In the genomic region with DNA sequence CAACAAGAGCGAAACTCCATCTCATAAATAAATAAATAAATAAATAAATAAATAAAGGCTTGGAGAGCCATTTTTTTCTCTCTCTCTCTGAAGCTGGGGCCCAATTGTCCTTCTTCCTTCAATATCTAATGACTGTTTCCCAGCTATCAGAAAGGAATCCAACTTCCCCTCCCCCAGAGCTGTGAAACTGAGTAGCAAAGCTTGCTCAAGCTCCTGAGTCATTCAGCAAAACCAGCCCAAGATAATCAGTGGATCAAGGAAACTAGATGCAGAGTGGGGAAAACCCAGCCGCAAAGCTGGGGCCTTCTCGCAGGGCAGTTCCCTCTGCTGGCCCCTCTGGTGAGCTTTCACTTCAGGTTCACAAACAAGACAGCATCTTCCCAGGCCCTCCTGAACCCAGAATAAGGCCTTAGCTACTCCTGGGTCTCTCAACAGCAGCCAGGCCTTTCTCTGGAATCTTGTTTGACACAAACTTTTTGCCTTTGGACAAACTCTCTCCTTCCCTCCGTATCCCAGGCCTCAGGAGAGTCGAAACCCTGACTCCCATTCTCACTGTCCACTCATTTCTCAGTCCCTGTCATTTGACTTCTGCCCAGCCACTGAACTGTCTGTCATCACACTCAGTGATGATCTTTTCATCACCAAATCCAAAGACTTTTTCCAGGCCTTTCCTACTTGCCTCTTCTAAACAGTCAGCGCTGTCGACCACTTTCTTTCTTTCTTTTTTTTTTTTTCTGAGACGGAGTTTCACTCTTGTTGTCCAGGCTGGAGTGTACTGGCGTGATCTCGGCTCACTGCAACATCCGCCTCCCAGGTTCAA, we compare ENCODE assay signal across 8 cellular contexts. TPM values are rescaled to one million over a fixed set of nuclear protein-coding genes. Genes with fewer than 3 reads are reported as not detected.
DNase-seq lines count a peak whose midpoint lies in the region; ATAC-seq, FAIRE-seq and TF ChIP-seq lines count a peak whose summit lies in the region.

No MANE protein-coding gene starts in this region.

- H3K36me3 ChIP-seq in tibial nerve = no peaks in the 10 kb centered on the region

- no peaks in the 10 kb centered on the region for H3K9me3 ChIP-seq in tibial nerve

- TF ChIP-seq EP300 in tibial nerve (IDR thresholded peaks at IDR 0.05) = peak; percentile 47 to 94

- H3K4me1 ChIP-seq in tibial nerve = peaks cover 0 to 38% (median 28%) of the 10 kb centered on the region in 4 donors

- peak; percentile 64 for TF ChIP-seq CTCF in fibroblast of villous mesenchyme (IDR thresholded peaks at IDR 0.05; ENCODE audit: insufficient read depth, low read depth, low read length)
- TF ChIP-seq CTCF in osteocyte (IDR thresholded peaks at IDR 0.05) = peak; percentile 33
- TF ChIP-seq CTCF in tibial nerve (IDR thresholded peaks at IDR 0.05) = peak; percentile 13 to 58 (median 37)

- no peak overlapping the region for H3K4me3 Mint-ChIP-seq in osteocyte (ENCODE audit: unreplicated experiment)

- H3K36me3 Mint-ChIP-seq in osteocyte (ENCODE audit: unreplicated experiment) = no peaks in the 10 kb centered on the region

- H3K27ac Mint-ChIP-seq in osteocyte (ENCODE audit: unreplicated experiment) = peak overlapping the region; percentile 95

- no peaks in the 10 kb centered on the region for H3K27me3 ChIP-seq in tibial nerve

- DNase-seq in RCC 7860 (ENCODE audit: low spot score) (peak; percentile 97), fibroblast of villous mesenchyme (ENCODE audit: low read depth) (peak; percentile 100), osteocyte (ENCODE audit: extremely low spot score, unreplicated experiment) (no peak), tibial nerve (ENCODE audit: low spot score in 2 of 2) (peak; percentile 65 to 94), DMS153 treated with DMSO at 0.1 percent for 48 hours (lab: John Stamatoyannopoulos, UW; ENCODE audit: unreplicated experiment) (no peak)
- peak; percentile 31 to 73 for DNase-seq in activated T-helper 1 cell treated with anti-CD3 and anti-CD28 coated beads, Interleukin-2, amount 50 U/mL, for 16 hours (ENCODE audit: low read depth in 1 of 2, low spot score in 1 of 2)

- peak; percentile 76 for ATAC-seq in HG02885 (IDR thresholded peaks at IDR 0.05; ENCODE audit: poor library complexity, unreplicated experiment)

- FAIRE-seq in RCC 7860 (lab: Jason Lieb, UNC) = peak; percentile 96

- H3K27me3 Mint-ChIP-seq in osteocyte (ENCODE audit: unreplicated experiment) = no peaks in the 10 kb centered on the region

- 48 to 54% methylated on average over 11 of the region's 11 CpGs for WGBS in tibial nerve, 2 donors

- H3K9me3 Mint-ChIP-seq in osteocyte (ENCODE audit: unreplicated experiment) = no peaks in the 10 kb centered on the region

- peak overlapping the region; percentile 78 to 96 (median 85) for H3K27ac ChIP-seq in tibial nerve

- no peak overlapping the region for H3K4me3 ChIP-seq in fibroblast of villous mesenchyme (ENCODE audit: low read depth, low read length)
- no peak overlapping the region for H3K4me3 ChIP-seq in tibial nerve

- H3K4me1 Mint-ChIP-seq in osteocyte (ENCODE audit: unreplicated experiment) = peaks cover 31% of the 10 kb centered on the region

- TF ChIP-seq POLR2A in GM15510 (IDR thresholded peaks at IDR 0.05; ENCODE audit: borderline replicate concordance, extremely low read depth, insufficient read length) (peak; percentile 14), tibial nerve (IDR thresholded peaks at IDR 0.05) (no peak)

RNA-seq across cellular contexts. Expression of a gene that starts 18.0 kb away (rescaled TPM):
- total RNA-seq in fibroblast of villous mesenchyme (388 and 503 TPM in 2 replicates), osteocyte (142 and 157 TPM in 2 replicates), tibial nerve (100 to 1,000 TPM; 127 to 184 (median 159) TPM)

RNA-seq across cellular contexts. Expression of a gene that starts 57.5 kb away (rescaled TPM):
- 50.3 and 51.0 TPM in 2 replicates for total RNA-seq in fibroblast of villous mesenchyme
- 128 and 131 TPM in 2 replicates for total RNA-seq in osteocyte
- total RNA-seq in tibial nerve = 10 to 100 TPM; 61.5 to 92.6 (median 78.6) TPM

Comparison
In these comparisons a context has a peak if more than half of its experiments do, and no peak if none do; other contexts are left out.
1. DNase-seq: peak in RCC 7860 (single experiment), activated T-helper 1 cell treated with anti-CD3 and anti-CD28 coated beads, Interleukin-2, amount 50 U/mL, for 16 hours (2 of 2), fibroblast of villous mesenchyme (single experiment) and tibial nerve (2 of 2); none in osteocyte (single experiment) and DMS153 treated with DMSO at 0.1 percent for 48 hours (single experiment).
2. Peak in every context shown above with its lines, with median percentiles within 50 percentile points of each other: CTCF ChIP-seq.